ENCODE assay signal across 10 cellular contexts in the genomic region with DNA sequence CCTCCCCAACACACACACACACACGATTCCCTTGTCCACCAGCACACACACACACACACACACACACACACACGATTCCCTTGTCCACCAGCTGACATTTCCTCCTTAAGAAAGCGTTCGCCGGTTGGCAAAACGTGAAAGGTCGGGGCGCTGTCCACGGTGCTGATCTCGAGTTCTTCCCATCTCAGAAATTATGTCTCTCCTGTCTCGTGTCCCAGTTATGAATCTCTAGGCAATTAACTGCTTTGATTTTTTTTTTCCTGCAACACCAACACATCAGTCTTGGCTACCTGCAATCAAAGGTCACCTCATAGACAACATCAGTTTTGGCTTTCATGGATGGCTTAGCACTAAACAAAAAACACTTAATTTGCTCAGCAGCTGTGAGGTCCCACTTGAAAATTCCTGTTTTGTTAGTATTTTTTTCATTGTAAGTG. TPM values are rescaled to one million over a fixed set of nuclear protein-coding genes. Genes with fewer than 3 reads are reported as not detected.
DNase-seq lines count a peak whose midpoint lies in the region; ATAC-seq and TF ChIP-seq lines count a peak whose summit lies in the region.
"Had no signal": no experiment of that assay in that cellular context is flagged by ENCODE, and none has a peak within 500 bp of the region (broad histone marks: within the 10 kb centered on the region; RNA-seq: fewer than 3 reads in every experiment).

No MANE protein-coding gene starts in this region.

- H3K79me2 ChIP-seq in DOHH2 (ENCODE audit: control insufficient read depth, low read length), result peaks cover 6% of the 10 kb centered on the region; the same call in 1 of the 2 replicates
- H3K79me2 ChIP-seq in MM.1S (ENCODE audit: low read length), result no peaks in the 10 kb centered on the region

- H3F3A ChIP-seq in DOHH2 (ENCODE audit: control insufficient read depth, insufficient read depth) (no peaks in the 10 kb centered on the region), MM.1S (ENCODE audit: insufficient read depth, low read length) (no peaks in the 10 kb centered on the region)

- peak in 1 of 8 donors; percentile 9 for ATAC-seq in heart right ventricle

- peaks cover 10% of the 10 kb centered on the region for H3K27me3 ChIP-seq in DOHH2 (ENCODE audit: control insufficient read depth, low read length)
- no peaks in the 10 kb centered on the region; the same call in 1 of the 2 replicates for H3K27me3 ChIP-seq in MM.1S (replicated peaks; ENCODE audit: insufficient read depth, low read length)
- peaks cover 19 to 90% (median 78%) of the 10 kb centered on the region in 7 donors for H3K27me3 ChIP-seq in heart right ventricle

- H3K36me3 ChIP-seq in DOHH2 (ENCODE audit: control insufficient read depth, low read length) (no peaks in the 10 kb centered on the region; the same call in 1 of the 2 replicates), MM.1S (replicated peaks; ENCODE audit: insufficient read depth, low read length) (no peaks in the 10 kb centered on the region), heart right ventricle (no peaks in the 10 kb centered on the region)
- H3K36me3 ChIP-seq: tibial nerve had no signal

- no peak overlapping the region for H3K27ac ChIP-seq in DOHH2 (ENCODE audit: low read depth, low read length)
- no peak overlapping the region for H3K27ac ChIP-seq in MM.1S (ENCODE audit: low read length)
- no peak overlapping the region for H3K27ac ChIP-seq in heart right ventricle
- H3K27ac ChIP-seq: epithelial cell of prostate, tibial nerve had no signal

- no peak overlapping the region for H2AFZ ChIP-seq in MM.1S (ENCODE audit: low read length)

- no peak for TF ChIP-seq CTCF in DOHH2 (IDR thresholded peaks at IDR 0.05; ENCODE audit: low read depth, low read length, poor library complexity, severe bottlenecking)
- TF ChIP-seq CTCF in MM.1S (IDR thresholded peaks at IDR 0.05; ENCODE audit: low read length), result no peak
- TF ChIP-seq CTCF in heart right ventricle (IDR thresholded peaks at IDR 0.05), result no peak

- H3K4me3 ChIP-seq in DOHH2 (ENCODE audit: low read length) (peak overlapping the region; percentile 76), MM.1S (ENCODE audit: low read length) (no peak overlapping the region), heart right ventricle (no peak overlapping the region)
- H3K4me3 ChIP-seq: tibial nerve had no signal

- DNase-seq in MM.1S (peak; percentile 16), heart right ventricle (peak; percentile 54 to 57), mesenteric fat pad (ENCODE audit: low spot score) (no peak), NCI-H774 (lab: John Stamatoyannopoulos, UW) (no peak), NCI-H446 treated with DMSO at 0.1 percent for 48 hours (lab: John Stamatoyannopoulos, UW) (no peak)
- peak; percentile 64 for DNase-seq in activated T-cell treated with anti-CD3 and anti-CD28 coated beads, Interleukin-2, amount 50 U/mL, for 48 hours
- peak; percentile 27 for DNase-seq in stimulated activated CD4-positive, alpha-beta T cell treated with anti-CD3 and anti-CD28 coated beads, Interleukin-1b, Interleukin-23, amount 100 ng/mL, for 48 hours

- H3K4me1 ChIP-seq in DOHH2 (ENCODE audit: control insufficient read depth, low read length) (peaks cover 22% of the 10 kb centered on the region), MM.1S (ENCODE audit: low read length) (no peaks in the 10 kb centered on the region), heart right ventricle (peaks cover 0 to 17% (median 6%) of the 10 kb centered on the region in 9 donors)

- no peaks in the 10 kb centered on the region for H3K9me3 ChIP-seq in DOHH2 (ENCODE audit: control insufficient read depth, insufficient read depth, low read length)
- no peaks in the 10 kb centered on the region for H3K9me3 ChIP-seq in MM.1S (replicated peaks; ENCODE audit: insufficient read depth, low read length)
- no peaks in the 10 kb centered on the region for H3K9me3 ChIP-seq in heart right ventricle
- H3K9me3 ChIP-seq: tibial nerve had no signal

- intact Hi-C loops in heart right ventricle (cut with DNase I), result no loop called here

- H4K20me1 ChIP-seq in DOHH2 (ENCODE audit: control insufficient read depth, insufficient read depth, low read depth, low read length) (peaks cover 3% of the 10 kb centered on the region; the same call in 1 of the 2 replicates), MM.1S (ENCODE audit: insufficient read depth, low read length) (no peaks in the 10 kb centered on the region)

- H3K9me2 ChIP-seq in DOHH2 (replicated peaks; ENCODE audit: control insufficient read depth, low read length), result no peaks in the 10 kb centered on the region
- no peaks in the 10 kb centered on the region for H3K9me2 ChIP-seq in MM.1S (replicated peaks; ENCODE audit: insufficient read depth, low read length)

- WGBS in heart right ventricle, 2 donors, result 2 to 3% methylated on average over 11 of the region's 11 CpGs

- peak overlapping the region; percentile 85 for H3K4me2 ChIP-seq in DOHH2 (ENCODE audit: low read length)
- H3K4me2 ChIP-seq in MM.1S (ENCODE audit: low read depth, low read length), result no peak overlapping the region

- H3K9ac ChIP-seq in MM.1S (ENCODE audit: low read length), result no peak overlapping the region

RNA-seq across cellular contexts. Expression of a gene that starts 1.9 kb away (rescaled TPM):
- not detected for total RNA-seq in heart right ventricle
- under 1 TPM in 1 of 2 donors, not detected in 1; 0.01 TPM for polyA plus RNA-seq in heart right ventricle
- total RNA-seq in mesenteric fat pad, result not detected
- total RNA-seq: tibial nerve had no signal

RNA-seq across cellular contexts. Expression of a gene that starts 33.2 kb away (rescaled TPM):
- total RNA-seq in heart right ventricle, result not detected
- under 1 TPM in 1 of 2 donors, not detected in 1; 0.01 TPM for polyA plus RNA-seq in heart right ventricle
- not detected for total RNA-seq in mesenteric fat pad
- total RNA-seq: tibial nerve had no signal

Comparison
In these comparisons a context has a peak if more than half of its experiments do, and no peak if none do; other contexts are left out.
1. DNase-seq: peak in MM.1S (single experiment), activated T-cell treated with anti-CD3 and anti-CD28 coated beads, Interleukin-2, amount 50 U/mL, for 48 hours (2 of 2), heart right ventricle (2 of 2) and stimulated activated CD4-positive, alpha-beta T cell treated with anti-CD3 and anti-CD28 coated beads, Interleukin-1b, Interleukin-23, amount 100 ng/mL, for 48 hours (single experiment); none in mesenteric fat pad (single experiment), NCI-H774 (single experiment) and NCI-H446 treated with DMSO at 0.1 percent for 48 hours (single experiment).